Comparison of ENCODE assay signal across 27 cellular contexts in the genomic region with DNA sequence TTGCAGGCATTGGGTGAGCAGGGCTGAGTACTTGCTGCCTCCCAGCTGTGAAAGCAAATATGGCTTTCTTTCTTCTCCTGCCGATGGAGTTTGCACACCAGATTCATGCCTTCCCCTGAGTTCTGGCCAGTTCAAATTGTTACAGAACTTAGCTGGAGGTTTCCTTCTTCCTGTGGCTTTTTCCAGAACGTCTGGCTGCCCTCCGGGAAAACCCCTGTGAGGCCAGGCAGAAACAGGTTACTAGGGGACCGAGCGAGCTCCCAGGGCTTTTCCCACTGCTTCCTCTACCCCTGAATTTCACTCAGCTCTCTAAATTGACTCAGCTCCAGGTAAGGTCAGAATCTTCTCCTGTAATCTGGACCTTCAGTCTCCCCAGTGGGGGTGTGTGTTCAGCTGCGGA.
"Had no signal": no experiment of that assay in that cellular context is flagged by ENCODE, and none has a peak within 500 bp of the region (broad histone marks: within the 10 kb centered on the region; RNA-seq: fewer than 3 reads in every experiment).

No MANE protein-coding gene starts in this region.

- H3K9me3 Mint-ChIP-seq: activated CD4-positive, alpha-beta T cell treated with anti-CD3 and anti-CD28 coated beads, Interleukin-2, amount 10 ng/mL, durations not matched to agents 24 days and 14 days; activated naive CD8-positive, alpha-beta T cell treated with anti-CD3 and anti-CD28 coated beads, Interleukin-2, amount 50 U/mL, for 24 hours; T-helper 1 cell treated with Interleukin-12 subunit alpha and Interleukin-12 subunit beta and Interleukin-4 antibody, amounts not matched to agents 30 μg/mL and 1 μg/mL, for 36 hours had no signal

- H3K4me1 ChIP-seq: ascending aorta, body of pancreas, SJSA1 had no signal

- H3K36me3 Mint-ChIP-seq: activated CD8-positive, alpha-beta memory T cell treated with anti-CD3 and anti-CD28 coated beads, Interleukin-2, amount 10 ng/mL, durations not matched to agents 7 days and 5 days; activated naive CD4-positive, alpha-beta T cell treated with anti-CD3 and anti-CD28 coated beads, Interleukin-2, amount 50 U/mL, for 72 hours had no signal

- H3K27ac Mint-ChIP-seq: activated B cell treated with CpG ODN at 0.5 μM for 24 hours; activated CD4-positive, alpha-beta T cell treated with anti-CD3 and anti-CD28 coated beads, Interleukin-2, amount 10 ng/mL, durations not matched to agents 24 days and 14 days; activated CD8-positive, alpha-beta memory T cell treated with anti-CD3 and anti-CD28 coated beads, Interleukin-2, amount 10 ng/mL, durations not matched to agents 7 days and 5 days; activated naive CD4-positive, alpha-beta T cell treated with anti-CD3 and anti-CD28 coated beads, Interleukin-2, amount 50 U/mL, for 72 hours; activated naive CD8-positive, alpha-beta T cell treated with anti-CD3 and anti-CD28 coated beads, Interleukin-2, amount 50 U/mL, for 24 hours; activated T-cell treated with anti-CD3 and anti-CD28 coated beads, Interleukin-2, amount 50 U/mL, for 24 hours; T-helper 1 cell treated with Interleukin-12 subunit alpha and Interleukin-12 subunit beta and Interleukin-4 antibody, amounts not matched to agents 30 μg/mL and 1 μg/mL, for 36 hours had no signal

- H3K4me3 Mint-ChIP-seq: activated B cell treated with CpG ODN at 0.5 μM for 24 hours; activated CD4-positive, alpha-beta T cell treated with anti-CD3 and anti-CD28 coated beads, Interleukin-2, amount 10 ng/mL, durations not matched to agents 24 days and 14 days; activated CD8-positive, alpha-beta memory T cell treated with anti-CD3 and anti-CD28 coated beads, Interleukin-2, amount 10 ng/mL, durations not matched to agents 7 days and 5 days; activated naive CD8-positive, alpha-beta T cell treated with anti-CD3 and anti-CD28 coated beads, Interleukin-2, amount 50 U/mL, for 24 hours; activated T-cell treated with anti-CD3 and anti-CD28 coated beads, Interleukin-2, amount 50 U/mL, for 24 hours; central memory CD8-positive, alpha-beta T cell; T-helper 1 cell treated with Interleukin-12 subunit alpha and Interleukin-12 subunit beta and Interleukin-4 antibody, amounts not matched to agents 30 μg/mL and 1 μg/mL, for 36 hours had no signal

- DNase-seq: activated B cell treated with CpG ODN at 0.5 μM for 24 hours; activated CD4-positive, alpha-beta T cell treated with anti-CD3 and anti-CD28 coated beads for 1 hour; activated CD4-positive, alpha-beta T cell treated with anti-CD3 and anti-CD28 coated beads, Interleukin-2, amount 10 ng/mL, durations not matched to agents 24 days and 14 days; activated CD4-positive, alpha-beta T cell treated with anti-CD3 and anti-CD28 coated beads, Interleukin-2, amount 50 U/mL, for 48 hours; activated CD8-positive, alpha-beta memory T cell treated with anti-CD3 and anti-CD28 coated beads, Interleukin-2, amount 10 ng/mL, durations not matched to agents 7 days and 5 days; activated effector memory CD4-positive, alpha-beta T cell treated with anti-CD3 and anti-CD28 coated beads, Interleukin-2, amount 50 U/mL, for 16 hours; activated naive CD4-positive, alpha-beta T cell treated with Interleukin-2 at 50 U/mL for 16 hours; activated naive CD8-positive, alpha-beta T cell treated with anti-CD3 and anti-CD28 coated beads, Interleukin-2, amount 50 U/mL, for 24 hours; activated T-cell treated with anti-CD3 and anti-CD28 coated beads, Interleukin-2, amount 50 U/mL, for 24 hours; amniotic stem cell; body of pancreas; NCI-H1092; NCI-H1417; NCI-H1930; NCI-H2227 treated with DMSO at 0.1 percent for 48 hours; NCI-H510A; NCI-H526 treated with DMSO at 0.1 percent for 48 hours; NK-92 treated with Interleukin-12 subunit alpha and Interleukin-12 subunit beta, amount 100 ng/mL, for 24 hours; OCI-M1; Right ventricle myocardium superior had no signal

- H3K27ac ChIP-seq: ascending aorta, body of pancreas, RWPE1, SJSA1 had no signal

- ATAC-seq: activated CD8-positive, alpha-beta memory T cell treated with anti-CD3 and anti-CD28 coated beads, Interleukin-2, amount 10 ng/mL, durations not matched to agents 7 days and 5 days; activated naive CD4-positive, alpha-beta T cell treated with anti-CD3 and anti-CD28 coated beads, Interleukin-2, amount 50 U/mL, for 72 hours; activated naive CD8-positive, alpha-beta T cell treated with anti-CD3 and anti-CD28 coated beads, Interleukin-2, amount 50 U/mL, for 24 hours; body of pancreas; Panc1 had no signal

- H3K27me3 ChIP-seq: ascending aorta, body of pancreas, SJSA1 had no signal

- H3K36me3 ChIP-seq: ascending aorta, SJSA1 had no signal

- H3K4me1 Mint-ChIP-seq: activated B cell treated with CpG ODN at 0.5 μM for 24 hours; activated CD4-positive, alpha-beta T cell treated with anti-CD3 and anti-CD28 coated beads, Interleukin-2, amount 10 ng/mL, durations not matched to agents 24 days and 14 days; activated CD8-positive, alpha-beta memory T cell treated with anti-CD3 and anti-CD28 coated beads, Interleukin-2, amount 10 ng/mL, durations not matched to agents 7 days and 5 days; activated naive CD8-positive, alpha-beta T cell treated with anti-CD3 and anti-CD28 coated beads, Interleukin-2, amount 50 U/mL, for 24 hours; central memory CD8-positive, alpha-beta T cell had no signal

- H3K9me3 ChIP-seq: ascending aorta, body of pancreas, SJSA1 had no signal

- H3K4me3 ChIP-seq: ascending aorta, body of pancreas, SJSA1 had no signal

- H3K27me3 Mint-ChIP-seq: activated B cell treated with CpG ODN at 0.5 μM for 24 hours; activated CD4-positive, alpha-beta T cell treated with anti-CD3 and anti-CD28 coated beads, Interleukin-2, amount 10 ng/mL, durations not matched to agents 24 days and 14 days; activated CD8-positive, alpha-beta memory T cell treated with anti-CD3 and anti-CD28 coated beads, Interleukin-2, amount 10 ng/mL, durations not matched to agents 7 days and 5 days; activated naive CD8-positive, alpha-beta T cell treated with anti-CD3 and anti-CD28 coated beads, Interleukin-2, amount 50 U/mL, for 24 hours; activated T-cell treated with anti-CD3 and anti-CD28 coated beads, Interleukin-2, amount 50 U/mL, for 24 hours; central memory CD8-positive, alpha-beta T cell had no signal
